ENCODE assay signal across 27 cellular contexts in the genomic region with DNA sequence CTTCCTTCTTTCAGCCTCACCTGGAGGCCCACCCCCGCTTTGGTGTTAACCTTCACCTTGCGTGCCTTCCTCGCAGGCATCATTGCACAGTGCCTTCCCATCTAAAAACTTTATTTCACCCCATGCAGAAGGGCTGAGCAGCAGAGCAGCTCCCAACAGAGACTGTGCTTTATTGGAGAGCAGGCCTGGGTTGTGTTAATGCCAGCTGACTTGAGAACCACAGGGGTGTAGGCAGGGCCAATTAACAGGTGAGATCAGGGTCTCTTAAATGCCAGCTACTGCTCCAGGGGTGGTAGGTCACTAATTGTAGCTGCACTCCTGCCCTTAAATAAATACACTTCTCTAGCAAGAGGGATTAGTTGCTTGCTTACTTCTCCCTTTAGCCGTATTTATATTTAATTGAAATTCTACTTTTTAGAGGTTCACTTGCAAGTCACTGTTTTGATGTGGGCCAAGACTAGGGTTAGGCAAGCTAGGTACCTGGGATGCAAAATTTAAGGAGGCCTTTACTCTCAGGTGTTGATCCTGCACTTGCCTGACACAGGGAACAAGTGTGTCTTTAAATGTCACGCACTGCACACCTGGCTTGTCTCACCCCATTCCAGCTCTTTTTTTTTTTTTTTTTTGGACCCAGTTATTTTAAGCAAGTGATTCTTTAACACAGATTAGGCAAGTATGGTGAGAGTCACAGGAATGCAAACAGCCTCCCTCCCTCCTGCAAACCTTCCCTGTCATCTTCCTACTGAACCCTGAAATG. TPM values are rescaled to one million over a fixed set of nuclear protein-coding genes. Genes with fewer than 3 reads are reported as not detected.
DNase-seq lines count a peak whose midpoint lies in the region; ATAC-seq, FAIRE-seq and TF ChIP-seq lines count a peak whose summit lies in the region.
"Had no signal": no experiment of that assay in that cellular context is flagged by ENCODE, and none has a peak within 500 bp of the region (broad histone marks: within the 10 kb centered on the region; RNA-seq: fewer than 3 reads in every experiment).

No MANE protein-coding gene starts in this region.

- TF ChIP-seq RAD21 in HepG2 (CRISPR knock-in tag; IDR thresholded peaks at IDR 0.05): no peak

- TF ChIP-seq EP300 in HepG2 (IDR thresholded peaks at IDR 0.05; ENCODE audit: low read depth in 2 of 2, low read length in 2 of 2) (no peak), HepG2 (CRISPR knock-in tag; IDR thresholded peaks at IDR 0.05; ENCODE audit: borderline replicate concordance) (no peak)

- H2AFZ ChIP-seq in HepG2 (ENCODE audit: low read length): no peak overlapping the region
- H2AFZ ChIP-seq: GM23248, PC-9 had no signal

- H3K4me2 ChIP-seq in HepG2 (ENCODE audit: low read depth, low read length): no peak overlapping the region
- H3K4me2 ChIP-seq: PC-9 had no signal

- H3K4me3 Mint-ChIP-seq in neural crest cell: no peak overlapping the region
- H3K4me3 Mint-ChIP-seq: CD8-positive, alpha-beta T cell had no signal

- H3K27ac Mint-ChIP-seq in neural crest cell (ENCODE audit: unreplicated experiment): peak overlapping the region; percentile 67
- H3K27ac Mint-ChIP-seq: CD8-positive, alpha-beta T cell had no signal

- no peaks in the 10 kb centered on the region for H3K27me3 Mint-ChIP-seq in neural crest cell (ENCODE audit: low read depth)

- BruUV-seq in HepG2 (replicated peaks; lab: Mats Ljungman, UMichigan): no TSS peak

- in situ Hi-C loops in HepG2 (cut with HindIII; ENCODE audit: extremely low pct_ligation_motif_present, low pct_unique_long_range_greater_than_20kb): no loop called here

- CTCF ChIA-PET in HepG2 (lab: Yijun Ruan, JAX; ENCODE audit: low intra/inter-chr PET ratio, low total read pairs): no interaction called here

- no peak overlapping the region for H3K4me3 ChIP-seq in upper lobe of right lung
- no peak overlapping the region for H3K4me3 ChIP-seq in HepG2 (replicated peaks in 1 of 3; ENCODE audit: insufficient read depth in 1 of 3, low read depth in 2 of 3, low read length in 3 of 3)
- H3K4me3 ChIP-seq: GM23248, HAP-1, K562, MG63, PC-9, SK-N-MC had no signal

- FAIRE-seq in HepG2 (lab: Jason Lieb, UNC): no peak
- FAIRE-seq: G401.6, GM12892, K562 had no signal

- H3K36me3 Mint-ChIP-seq in neural crest cell (ENCODE audit: low read depth): no peaks in the 10 kb centered on the region
- H3K36me3 Mint-ChIP-seq: CD8-positive, alpha-beta T cell had no signal

- H3K9ac ChIP-seq in HepG2 (ENCODE audit: insufficient read depth, low read depth, low read length): no peak overlapping the region
- H3K9ac ChIP-seq: GM23248 had no signal

- H3K27me3 ChIP-seq in upper lobe of right lung (no peaks in the 10 kb centered on the region), HepG2 (ENCODE audit: control insufficient read depth in 1 of 2, insufficient read depth in 2 of 2, low read length in 2 of 2) (no peaks in the 10 kb centered on the region)
- H3K27me3 ChIP-seq: MG63 had no signal

- H3K9me3 Mint-ChIP-seq in neural crest cell: no peaks in the 10 kb centered on the region
- H3K9me3 Mint-ChIP-seq: CD8-positive, alpha-beta T cell had no signal

- H4K20me1 ChIP-seq in HepG2 (ENCODE audit: insufficient read depth, low read length): no peaks in the 10 kb centered on the region

- H3K27ac ChIP-seq in upper lobe of right lung: no peak overlapping the region
- no peak overlapping the region for H3K27ac ChIP-seq in HepG2 (ENCODE audit: extremely low read length, insufficient read depth, low read length)
- H3K27ac ChIP-seq: GM23248, PC-9, SK-N-MC had no signal

- peak in 2 of 3 experiments; percentile 28 to 69 for DNase-seq in NCI-H1417 (lab: John Stamatoyannopoulos, UW)
- DNase-seq in NCI-H1417 treated with DMSO at 0.1 percent for 48 hours (lab: John Stamatoyannopoulos, UW): no peak
- DNase-seq in NCI-H748 treated with DMSO at 0.1 percent for 48 hours (lab: John Stamatoyannopoulos, UW): peak; percentile 24
- DNase-seq in neural crest cell (ENCODE audit: low read depth, low spot score): no peak
- no peak for DNase-seq in upper lobe of right lung
- DNase-seq in HepG2 (ENCODE audit: low spot score): no peak
- no peak for DNase-seq in activated CD4-positive, CD25-positive, alpha-beta regulatory T cell (lab: John Stamatoyannopoulos, UW)
- DNase-seq: 8988T, AML-193, C1 segment of cervical spinal cord, GM23248, MG63, NCI-H1436, NCI-H1930, NCI-H226, NCI-H524 treated with DMSO at 0.1 percent for 48 hours, PC-9, RPMI8226, SHP77, SW 1271 had no signal

- H3K36me3 ChIP-seq in upper lobe of right lung (no peaks in the 10 kb centered on the region), HepG2 (replicated peaks in 1 of 2; ENCODE audit: control insufficient read depth in 1 of 2, insufficient read depth in 2 of 2, low read length in 2 of 2) (no peaks in the 10 kb centered on the region)
- H3K36me3 ChIP-seq: HAP-1, MG63 had no signal

- TF ChIP-seq POLR2A in HepG2 (IDR thresholded peaks at IDR 0.05; ENCODE audit: insufficient read depth in 1 of 2, low read depth in 2 of 2, low read length in 2 of 2): no peak

- H3K4me1 Mint-ChIP-seq in neural crest cell: peaks cover 5% of the 10 kb centered on the region

- H3K4me1 ChIP-seq in upper lobe of right lung (no peaks in the 10 kb centered on the region), HepG2 (ENCODE audit: insufficient read depth, low read length) (no peaks in the 10 kb centered on the region)
- H3K4me1 ChIP-seq: HAP-1 had no signal

- ATAC-seq in upper lobe of right lung: peak; percentile 16
- ATAC-seq in HepG2: no peak
- ATAC-seq: CD8-positive, alpha-beta T cell; K562 had no signal

- no peaks in the 10 kb centered on the region for H3K79me2 ChIP-seq in HepG2 (ENCODE audit: insufficient read depth, low read length)

- TF ChIP-seq CTCF in neural crest cell (conservative IDR thresholded peaks at IDR 0.05) (no peak), upper lobe of right lung (IDR thresholded peaks at IDR 0.05) (no peak), HepG2 (CRISPR knock-in tag; IDR thresholded peaks at IDR 0.05) (no peak)

- intact Hi-C loops in upper lobe of right lung (cut with DNase I) (no loop called here), HepG2 (cut with micrococcal nuclease; ENCODE audit: unreplicated experiment) (no loop called here)

- POLR2A ChIA-PET in HepG2 (lab: Yijun Ruan, JAX): no interaction called here

- WGBS in HepG2 (ENCODE audit: low lambda C conversion rate): 42% methylated on average over 5 of the region's 5 CpGs

- no peaks in the 10 kb centered on the region for H3K9me3 ChIP-seq in upper lobe of right lung
- H3K9me3 ChIP-seq in HepG2 (ENCODE audit: low read length): no peaks in the 10 kb centered on the region
- H3K9me3 ChIP-seq: HAP-1, MG63 had no signal

TF ChIP-seq in HepG2, 621 proteins besides CTCF, POLR2A, EP300 and RAD21:
- TF ChIP-seq SMYD3 (CRISPR knock-in tag; IDR thresholded peaks at IDR 0.05) (no peak), TCF7 (IDR thresholded peaks at IDR 0.05; ENCODE audit: low read depth) (no peak)

RNA-seq across cellular contexts. Expression of gene LYPD1, which starts 54.5 kb away (rescaled TPM):
- 15.1 and 17.4 TPM in 2 replicates for total RNA-seq in neural crest cell
- total RNA-seq in upper lobe of right lung: 1.2 TPM
- total RNA-seq in HepG2 (2016; rRNA removed; fragmentation: Illumina TruSeq; extraction: Trizol): not detected in 2 replicates
- total RNA-seq in HepG2 (2016; cell fraction: cytosol; rRNA removed; fragmentation: Illumina TruSeq; extraction: Trizol; ENCODE audit: low read depth): not detected in 2 replicates
- not detected in 2 replicates for total RNA-seq in HepG2 (2016; cell fraction: insoluble cytoplasmic fraction; rRNA removed; fragmentation: Illumina TruSeq; extraction: Trizol)
- 0.10 TPM in 1 of 2 replicates, not detected in the other for total RNA-seq in HepG2 (2016; cell fraction: membrane; rRNA removed; fragmentation: Illumina TruSeq; extraction: Trizol)
- total RNA-seq in HepG2 (2016; cell fraction: nucleus; rRNA removed; fragmentation: Illumina TruSeq; extraction: Trizol): not detected in 2 replicates
- not detected in 2 replicates for polyA plus RNA-seq in HepG2 (2011; rRNA removed)
- 0.03 TPM in 1 of 2 replicates, not detected in the other for polyA plus RNA-seq in HepG2 (2011; cell fraction: cytosol; rRNA removed)
- polyA plus RNA-seq in HepG2 (2011; cell fraction: nucleus; rRNA removed): not detected in 2 replicates
- not detected in 2 replicates for polyA plus RNA-seq in HepG2 (2012)
- not detected in 2 replicates for polyA plus RNA-seq in HepG2 (2016; cell fraction: cytosol; fragmentation: Illumina TruSeq; extraction: Trizol; ENCODE audit: low read depth)
- polyA plus RNA-seq in HepG2 (2016; cell fraction: insoluble cytoplasmic fraction; fragmentation: Illumina TruSeq; extraction: Trizol; ENCODE audit: low read depth): not detected in 2 replicates
- polyA plus RNA-seq in HepG2 (2016; cell fraction: membrane; fragmentation: Illumina TruSeq; extraction: Trizol; ENCODE audit: low read depth): not detected in 2 replicates
- polyA plus RNA-seq in HepG2 (2016; cell fraction: nucleus; fragmentation: Illumina TruSeq; extraction: Trizol; ENCODE audit: insufficient read depth, low read depth): not detected in 2 replicates
- 0.54 TPM in 1 of 2 replicates, not detected in the other for polyA minus RNA-seq in HepG2 (2011; rRNA and poly(A)+ RNA removed; ENCODE audit: low replicate concordance)
- not detected in 2 replicates for polyA minus RNA-seq in HepG2 (2011; cell fraction: cytosol; rRNA and poly(A)+ RNA removed)
- not detected in 2 replicates for polyA minus RNA-seq in HepG2 (2011; cell fraction: nucleus; rRNA and poly(A)+ RNA removed)
- total RNA-seq: CD8-positive, alpha-beta T cell; K562; LHCN-M2 had no signal
- polyA plus RNA-seq: K562 had no signal

Comparison
In these comparisons a context has a peak if more than half of its experiments do, and no peak if none do; other contexts are left out.
1. DNase-seq: peak in NCI-H1417 (2 of 3) and NCI-H748 treated with DMSO at 0.1 percent for 48 hours (single experiment); none in NCI-H1417 treated with DMSO at 0.1 percent for 48 hours (single experiment), neural crest cell (single experiment), upper lobe of right lung (single experiment), HepG2 (single experiment) and activated CD4-positive, CD25-positive, alpha-beta regulatory T cell (0 of 4).